Comparison of ENCODE assay signal across 20 cellular contexts in the genomic region with DNA sequence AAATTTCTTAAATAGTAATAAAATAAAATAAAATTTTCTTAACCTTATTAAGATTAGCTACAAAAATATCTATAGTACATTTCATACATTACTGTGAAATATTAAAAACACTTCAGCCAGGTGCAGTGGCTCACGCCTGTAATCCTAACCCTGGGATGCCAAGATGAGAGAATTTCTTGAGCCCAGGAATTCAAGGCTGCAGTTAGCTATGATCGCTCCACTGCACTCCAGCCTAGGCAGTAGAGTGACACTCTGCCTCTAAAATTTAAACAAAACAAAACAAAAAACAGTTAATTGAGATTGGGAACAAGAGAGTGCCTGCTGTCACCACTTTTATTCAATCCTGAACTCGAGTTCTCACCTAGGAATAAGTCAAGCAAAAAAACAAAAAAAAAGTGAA.
DNase-seq lines count a peak whose midpoint lies in the region; FAIRE-seq and TF ChIP-seq lines count a peak whose summit lies in the region.
"Had no signal": no experiment of that assay in that cellular context is flagged by ENCODE, and none has a peak within 500 bp of the region (broad histone marks: within the 10 kb centered on the region; RNA-seq: fewer than 3 reads in every experiment).

No MANE protein-coding gene starts in this region.

- H3K27me3 Mint-ChIP-seq in neural progenitor cell (ENCODE audit: insufficient read depth, low read depth) = no peaks in the 10 kb centered on the region
- no peaks in the 10 kb centered on the region for H3K27me3 Mint-ChIP-seq in activated T-cell treated with anti-CD3 and anti-CD28 coated beads, Interleukin-2, amount 50 U/mL, for 24 hours
- H3K27me3 Mint-ChIP-seq: B cell; CD4-positive, alpha-beta T cell had no signal

- DNase-seq in neural progenitor cell (ENCODE audit: low spot score) = peak; percentile 5
- no peak for DNase-seq in hypothalamus (lab: John Stamatoyannopoulos, UW)
- no peak for DNase-seq in activated T-cell treated with anti-CD3 and anti-CD28 coated beads, Interleukin-2, amount 50 U/mL, for 24 hours
- DNase-seq: AML-193; Caco-2; Calu3; CD4-positive, alpha-beta T cell; CD8-positive, alpha-beta T cell; DMS79 treated with DMSO at 0.1 percent for 48 hours; GF-D8 had no signal

- H3K4me3 Mint-ChIP-seq in neural progenitor cell = no peak overlapping the region
- H3K4me3 Mint-ChIP-seq in activated T-cell treated with anti-CD3 and anti-CD28 coated beads, Interleukin-2, amount 50 U/mL, for 24 hours = no peak overlapping the region
- H3K4me3 Mint-ChIP-seq: B cell; CD4-positive, alpha-beta T cell; CD8-positive, alpha-beta T cell had no signal

- no peaks in the 10 kb centered on the region for H3K9me3 Mint-ChIP-seq in neural progenitor cell
- peaks cover 3% of the 10 kb centered on the region for H3K9me3 Mint-ChIP-seq in activated T-cell treated with anti-CD3 and anti-CD28 coated beads, Interleukin-2, amount 50 U/mL, for 24 hours
- H3K9me3 Mint-ChIP-seq: CD4-positive, alpha-beta T cell; CD8-positive, alpha-beta T cell had no signal

- H3F3A ChIP-seq in neural progenitor cell (ENCODE audit: low read depth) = no peaks in the 10 kb centered on the region

- no peaks in the 10 kb centered on the region for H3K9me3 ChIP-seq in neural progenitor cell (ENCODE audit: low read depth)
- H3K9me3 ChIP-seq: A549; BLaER1 treated with 17β-estradiol and CSF1 and Interleukin-3, amounts not matched to agents 10 nM and 100 nM had no signal

- H3K27me3 ChIP-seq in neural progenitor cell = no peaks in the 10 kb centered on the region
- H3K27me3 ChIP-seq: BLaER1 treated with 17β-estradiol and CSF1 and Interleukin-3, amounts not matched to agents 10 nM and 100 nM had no signal

- no peaks in the 10 kb centered on the region for H3K79me2 ChIP-seq in neural progenitor cell (ENCODE audit: low read depth)

- H2AFZ ChIP-seq in neural progenitor cell (replicated peaks) = no peak overlapping the region

- peaks cover 16% of the 10 kb centered on the region for H3K4me1 Mint-ChIP-seq in neural progenitor cell
- H3K4me1 Mint-ChIP-seq in activated T-cell treated with anti-CD3 and anti-CD28 coated beads, Interleukin-2, amount 50 U/mL, for 24 hours (ENCODE audit: low read depth) = no peaks in the 10 kb centered on the region
- H3K4me1 Mint-ChIP-seq: B cell had no signal

- peaks cover 18% of the 10 kb centered on the region for H3K4me1 ChIP-seq in neural progenitor cell
- H3K4me1 ChIP-seq: A549; BLaER1 treated with 17β-estradiol and CSF1 and Interleukin-3, amounts not matched to agents 10 nM and 100 nM; Caco-2 had no signal

- H3K4me2 ChIP-seq in neural progenitor cell = no peak overlapping the region
- H3K4me2 ChIP-seq: A549; BLaER1 treated with 17β-estradiol and CSF1 and Interleukin-3, amounts not matched to agents 10 nM and 100 nM had no signal

- no peaks in the 10 kb centered on the region for H3K36me3 ChIP-seq in neural progenitor cell
- H3K36me3 ChIP-seq: BLaER1 treated with 17β-estradiol and CSF1 and Interleukin-3, amounts not matched to agents 10 nM and 100 nM had no signal

- H3K4me3 ChIP-seq in neural progenitor cell = no peak overlapping the region
- H3K4me3 ChIP-seq: A549; BLaER1 treated with 17β-estradiol and CSF1 and Interleukin-3, amounts not matched to agents 10 nM and 100 nM had no signal

- peak; percentile 54; the same call in 1 of the 2 replicates for TF ChIP-seq EP300 in Ishikawa (IDR thresholded peaks at IDR 0.05; ENCODE audit: borderline replicate concordance)

- TF ChIP-seq CTCF in neural progenitor cell (IDR thresholded peaks at IDR 0.05) = no peak

- H3K9ac ChIP-seq in neural progenitor cell = no peak overlapping the region
- H3K9ac ChIP-seq: BLaER1 treated with 17β-estradiol and CSF1 and Interleukin-3, amounts not matched to agents 10 nM and 100 nM had no signal

- H3K36me3 Mint-ChIP-seq in neural progenitor cell = no peaks in the 10 kb centered on the region
- no peaks in the 10 kb centered on the region for H3K36me3 Mint-ChIP-seq in activated T-cell treated with anti-CD3 and anti-CD28 coated beads, Interleukin-2, amount 50 U/mL, for 24 hours (ENCODE audit: low read depth)
- H3K36me3 Mint-ChIP-seq: CD8-positive, alpha-beta T cell had no signal

- FAIRE-seq in colon (lab: Jason Lieb, UNC) = peak; percentile 55
- FAIRE-seq: A549, D721Med, GM12891, GM19239 had no signal

- no peak overlapping the region for H3K27ac ChIP-seq in neural progenitor cell
- H3K27ac ChIP-seq: 22Rv1; A549; BLaER1 treated with 17β-estradiol and CSF1 and Interleukin-3, amounts not matched to agents 10 nM and 100 nM; C4-2B had no signal

- no peak for TF ChIP-seq RAD21 in Ishikawa (IDR thresholded peaks at IDR 0.05; ENCODE audit: low read depth)

- no peaks in the 10 kb centered on the region for H4K20me1 ChIP-seq in neural progenitor cell (ENCODE audit: low read depth)
- H4K20me1 ChIP-seq: BLaER1 treated with 17β-estradiol and CSF1 and Interleukin-3, amounts not matched to agents 10 nM and 100 nM had no signal

- H3K27ac Mint-ChIP-seq in neural progenitor cell = no peak overlapping the region
- H3K27ac Mint-ChIP-seq in activated T-cell treated with anti-CD3 and anti-CD28 coated beads, Interleukin-2, amount 50 U/mL, for 24 hours = no peak overlapping the region
- H3K27ac Mint-ChIP-seq: B cell; CD4-positive, alpha-beta T cell; CD8-positive, alpha-beta T cell had no signal

TF ChIP-seq in Ishikawa, 13 proteins besides CTCF, POLR2A, EP300 and RAD21:
- TF ChIP-seq CREB1 (IDR thresholded peaks at IDR 0.05; ENCODE audit: low read depth) (no peak), TCF12 (IDR thresholded peaks at IDR 0.05; ENCODE audit: low read depth) (peak; percentile 59; the same call in 1 of the 2 replicates), CEBPB (IDR thresholded peaks at IDR 0.05) (no peak), YY1 (IDR thresholded peaks at IDR 0.05; ENCODE audit: low read depth) (no peak), FOXM1 (IDR thresholded peaks at IDR 0.05; ENCODE audit: borderline replicate concordance, low read depth) (peak; percentile 22; the same call in 1 of the 2 replicates), NFIC (IDR thresholded peaks at IDR 0.05) (peak; percentile 24; the same call in 1 of the 2 replicates), TEAD4 (IDR thresholded peaks at IDR 0.05) (peak; percentile 82), TAF1 (IDR thresholded peaks at IDR 0.05; ENCODE audit: low read depth) (no peak), USF1 (IDR thresholded peaks at IDR 0.05) (0 out of 2 replicates have a peak, but pooled peaks have one; percentile 7)
- TF ChIP-seq, protein P1, sequence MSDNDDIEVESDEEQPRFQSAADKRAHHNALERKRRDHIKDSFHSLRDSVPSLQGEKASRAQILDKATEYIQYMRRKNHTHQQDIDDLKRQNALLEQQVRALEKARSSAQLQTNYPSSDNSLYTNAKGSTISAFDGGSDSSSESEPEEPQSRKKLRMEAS (IDR thresholded peaks at IDR 0.05) = no peak
